Comparison of ENCODE assay signal across 16 cellular contexts in the genomic region with DNA sequence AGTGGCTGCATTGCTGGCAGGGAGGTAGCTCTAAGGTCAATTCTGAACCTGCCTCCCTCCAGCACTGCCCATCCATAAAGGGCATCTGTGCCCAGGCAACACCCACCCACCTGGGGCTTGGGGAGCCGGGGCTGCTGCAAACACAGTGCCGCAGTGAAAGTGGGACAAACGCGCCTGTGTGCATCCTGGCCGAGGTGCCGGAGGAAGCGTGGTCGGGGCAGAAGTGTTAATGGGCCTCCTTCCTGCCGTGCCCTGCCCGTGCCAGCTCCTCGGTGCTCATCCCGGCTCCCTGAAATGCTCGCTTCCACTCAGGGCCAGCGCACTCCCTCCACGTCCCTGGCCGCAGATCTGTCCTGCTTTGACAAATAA. TPM values are rescaled to one million over a fixed set of nuclear protein-coding genes. Genes with fewer than 3 reads are reported as not detected.
DNase-seq lines count a peak whose midpoint lies in the region; TF ChIP-seq lines count a peak whose summit lies in the region.
"Had no signal": no experiment of that assay in that cellular context is flagged by ENCODE, and none has a peak within 500 bp of the region (broad histone marks: within the 10 kb centered on the region; RNA-seq: fewer than 3 reads in every experiment).

No MANE protein-coding gene starts in this region.

- H3K4me3 ChIP-seq in Loucy (ENCODE audit: low read length, poor library complexity, severe bottlenecking) (no peak overlapping the region), rectal smooth muscle tissue (ENCODE audit: low read length) (no peak overlapping the region)
- H3K4me3 ChIP-seq: sigmoid colon, thoracic aorta had no signal

- no peak overlapping the region for H3K27ac Mint-ChIP-seq in activated CD4-positive, alpha-beta T cell treated with anti-CD3 and anti-CD28 coated beads, Interleukin-2, amount 10 ng/mL, durations not matched to agents 24 days and 14 days
- H3K27ac Mint-ChIP-seq in dendritic cell treated with granulocyte-macrophage colony-stimulating factor and Interleukin-4, amounts not matched to agents 40 ng/mL and 50 ng/mL, for 4 days: peak overlapping the region; percentile 60

- H3K9me3 ChIP-seq in Loucy (ENCODE audit: insufficient read depth, low read depth, low read length): peaks cover 15% of the 10 kb centered on the region

- no peak overlapping the region for H3K27ac ChIP-seq in rectal smooth muscle tissue (ENCODE audit: low read depth, low read length)
- H3K27ac ChIP-seq: brain microvascular endothelial cell, sigmoid colon, thoracic aorta had no signal

- TF ChIP-seq CTCF in Loucy (conservative IDR thresholded peaks at IDR 0.05; ENCODE audit: low read length): no peak

- H2AFZ ChIP-seq in Loucy (ENCODE audit: low read length): no peak overlapping the region

- H3K4me1 Mint-ChIP-seq in activated CD4-positive, alpha-beta T cell treated with anti-CD3 and anti-CD28 coated beads, Interleukin-2, amount 10 ng/mL, durations not matched to agents 24 days and 14 days: peaks cover 69% of the 10 kb centered on the region
- H3K4me1 Mint-ChIP-seq in dendritic cell treated with granulocyte-macrophage colony-stimulating factor and Interleukin-4, amounts not matched to agents 40 ng/mL and 50 ng/mL, for 4 days (ENCODE audit: low read depth): peaks cover 83% of the 10 kb centered on the region

- H3K4me2 ChIP-seq in Loucy (ENCODE audit: low read depth, low read length, poor library complexity, severe bottlenecking): no peak overlapping the region

- H3K36me3 ChIP-seq in Loucy (ENCODE audit: insufficient read depth, low read length) (no peaks in the 10 kb centered on the region), rectal smooth muscle tissue (ENCODE audit: control insufficient read depth, insufficient read depth, low read length) (no peaks in the 10 kb centered on the region)
- H3K36me3 ChIP-seq: brain microvascular endothelial cell, sigmoid colon, thoracic aorta had no signal

- no peaks in the 10 kb centered on the region for H3K9me3 Mint-ChIP-seq in activated CD4-positive, alpha-beta T cell treated with anti-CD3 and anti-CD28 coated beads, Interleukin-2, amount 10 ng/mL, durations not matched to agents 24 days and 14 days
- H3K9me3 Mint-ChIP-seq in dendritic cell treated with granulocyte-macrophage colony-stimulating factor and Interleukin-4, amounts not matched to agents 40 ng/mL and 50 ng/mL, for 4 days: no peaks in the 10 kb centered on the region
- H3K9me3 Mint-ChIP-seq: nephron progenitor cell had no signal

- no peaks in the 10 kb centered on the region for H3K9me2 ChIP-seq in Loucy (replicated peaks; ENCODE audit: low read depth, low read length)

- H3K9ac ChIP-seq in Loucy (ENCODE audit: low read depth, low read length, poor library complexity, severe bottlenecking) (peak overlapping the region; percentile 57), rectal smooth muscle tissue (ENCODE audit: low read length) (peak overlapping the region; percentile 27)

- intact Hi-C loops in activated CD4-positive, alpha-beta T cell treated with anti-CD3 and anti-CD28 coated beads, Interleukin-2, amount 10 ng/mL, durations not matched to agents 24 days and 14 days (cut with micrococcal nuclease): loop anchor here (1.0 kb wide), 1 partner anchor 11 kb away; no protein-coding TSS in a partner anchor
- intact Hi-C loops in dendritic cell treated with granulocyte-macrophage colony-stimulating factor and Interleukin-4, amounts not matched to agents 40 ng/mL and 50 ng/mL, for 4 days (cut with micrococcal nuclease): no loop called here

- H3K4me3 Mint-ChIP-seq in activated CD4-positive, alpha-beta T cell treated with anti-CD3 and anti-CD28 coated beads, Interleukin-2, amount 10 ng/mL, durations not matched to agents 24 days and 14 days: peak overlapping the region; percentile 3
- peak overlapping the region; percentile 17 for H3K4me3 Mint-ChIP-seq in dendritic cell treated with granulocyte-macrophage colony-stimulating factor and Interleukin-4, amounts not matched to agents 40 ng/mL and 50 ng/mL, for 4 days
- H3K4me3 Mint-ChIP-seq: nephron progenitor cell had no signal

- no peaks in the 10 kb centered on the region for H3F3A ChIP-seq in Loucy (ENCODE audit: low read depth)

- no peaks in the 10 kb centered on the region for H3K79me2 ChIP-seq in Loucy (ENCODE audit: insufficient read depth, low read length)

- DNase-seq in activated CD4-positive, alpha-beta T cell treated with anti-CD3 and anti-CD28 coated beads, Interleukin-2, amount 10 ng/mL, durations not matched to agents 24 days and 14 days: no peak
- no peak for DNase-seq in activated CD4-positive, alpha-beta T cell treated with anti-CD3 and anti-CD28 coated beads for 4 hours
- no peak for DNase-seq in 8988T
- DNase-seq in effector CD8-positive, alpha-beta T cell (lab: John Stamatoyannopoulos, UW): no peak
- no peak for DNase-seq in NCI-H2196 treated with DMSO at 0.1 percent for 48 hours (lab: John Stamatoyannopoulos, UW; ENCODE audit: unreplicated experiment)
- DNase-seq: brain microvascular endothelial cell, DMS 273 treated with DMSO at 0.1 percent for 48 hours, kidney glomerular epithelial cell, NCI-H1930, NCI-H748 treated with DMSO at 0.1 percent for 48 hours, nephron progenitor cell, sigmoid colon had no signal

- H3K4me1 ChIP-seq in Loucy (ENCODE audit: insufficient read depth, low read length, poor library complexity, severe bottlenecking) (peaks cover 33% of the 10 kb centered on the region), rectal smooth muscle tissue (ENCODE audit: control insufficient read depth, insufficient read depth, low read length) (no peaks in the 10 kb centered on the region)

- H3K27me3 ChIP-seq in Loucy (ENCODE audit: insufficient read depth, low read length, poor library complexity, severe bottlenecking) (no peaks in the 10 kb centered on the region), rectal smooth muscle tissue (ENCODE audit: control insufficient read depth, insufficient read depth, low read length) (no peaks in the 10 kb centered on the region)
- H3K27me3 ChIP-seq: brain microvascular endothelial cell, sigmoid colon had no signal

- no peaks in the 10 kb centered on the region for H3K27me3 Mint-ChIP-seq in activated CD4-positive, alpha-beta T cell treated with anti-CD3 and anti-CD28 coated beads, Interleukin-2, amount 10 ng/mL, durations not matched to agents 24 days and 14 days
- peaks cover 4% of the 10 kb centered on the region for H3K27me3 Mint-ChIP-seq in dendritic cell treated with granulocyte-macrophage colony-stimulating factor and Interleukin-4, amounts not matched to agents 40 ng/mL and 50 ng/mL, for 4 days

- no peaks in the 10 kb centered on the region for H3K36me3 Mint-ChIP-seq in activated CD4-positive, alpha-beta T cell treated with anti-CD3 and anti-CD28 coated beads, Interleukin-2, amount 10 ng/mL, durations not matched to agents 24 days and 14 days (ENCODE audit: low read depth)
- H3K36me3 Mint-ChIP-seq in dendritic cell treated with granulocyte-macrophage colony-stimulating factor and Interleukin-4, amounts not matched to agents 40 ng/mL and 50 ng/mL, for 4 days (ENCODE audit: low read depth): no peaks in the 10 kb centered on the region

- H4K20me1 ChIP-seq in Loucy (ENCODE audit: insufficient read depth, low read length, poor library complexity, severe bottlenecking): no peaks in the 10 kb centered on the region

RNA-seq across cellular contexts. Expression of a gene that starts 55.7 kb away (rescaled TPM):
- total RNA-seq in activated CD4-positive, alpha-beta T cell treated with anti-CD3 and anti-CD28 coated beads, Interleukin-2, amount 10 ng/mL, durations not matched to agents 24 days and 14 days: 92.8 and 93.1 TPM in 2 replicates
